Comparison of ENCODE assay signal across 31 cellular contexts in genomic region chr5:1347571-1347970, GRCh38. TPM values are rescaled to one million over a fixed set of nuclear protein-coding genes. Genes with fewer than 3 reads are reported as not detected.
DNase-seq lines count a peak whose midpoint lies in the region; ATAC-seq, FAIRE-seq and TF ChIP-seq lines count a peak whose summit lies in the region.
"Had no signal": no experiment of that assay in that cellular context is flagged by ENCODE, and none has a peak within 500 bp of the region (broad histone marks: within the 10 kb centered on the region; RNA-seq: fewer than 3 reads in every experiment).

No MANE protein-coding gene starts in this region.

- ATAC-seq in HepG2, result no peak
- ATAC-seq in right lobe of liver, result no peak
- no peak for ATAC-seq in gastrocnemius medialis
- ATAC-seq in HG02970 (IDR thresholded peaks at IDR 0.05; ENCODE audit: low FRiP score, unreplicated experiment), result no peak
- ATAC-seq: body of pancreas, T-helper 17 cell had no signal

- H3K79me2 ChIP-seq in HepG2 (ENCODE audit: insufficient read depth, low read length) (peaks cover 17% of the 10 kb centered on the region), H1 (ENCODE audit: control insufficient read depth in 1 of 2, insufficient read depth in 2 of 2, low read length in 2 of 2) (peaks cover 0 to 14% of the 10 kb centered on the region in 2 experiments; a peak in 2 of 4 replicates)

- H3K9me3 ChIP-seq in HepG2 (ENCODE audit: low read length) (no peaks in the 10 kb centered on the region), right lobe of liver (no peaks in the 10 kb centered on the region), H1 (ENCODE audit: insufficient read depth in 2 of 2, low read depth in 1 of 2, low read length in 1 of 2) (no peaks in the 10 kb centered on the region), gastrocnemius medialis (no peaks in the 10 kb centered on the region)
- H3K9me3 ChIP-seq: body of pancreas, SJSA1, uterus had no signal

- H2BK12ac ChIP-seq in H1 (ENCODE audit: low read depth, low read length), result 0 out of 2 replicates have a peak overlapping the region, but pooled peaks have one; percentile 27

- H3K4me2 ChIP-seq in HepG2 (ENCODE audit: low read depth, low read length), result no peak overlapping the region
- no peak overlapping the region for H3K4me2 ChIP-seq in H1 (ENCODE audit: insufficient read depth in 1 of 2, low read depth in 2 of 2, low read length in 2 of 2)
- H3K4me2 ChIP-seq: smooth muscle cell had no signal

- TF ChIP-seq CTCF in HepG2 (CRISPR knock-in tag; IDR thresholded peaks at IDR 0.05) (no peak), right lobe of liver (IDR thresholded peaks at IDR 0.05) (no peak), RWPE1 (conservative IDR thresholded peaks at IDR 0.05; ENCODE audit: low read depth) (no peak), H1 (IDR thresholded peaks at IDR 0.05; ENCODE audit: control extremely low read depth in 1 of 3, insufficient read depth in 1 of 3, low read depth in 1 of 3, low read length in 3 of 3) (no peak), type B pancreatic cell (conservative IDR thresholded peaks at IDR 0.05) (no peak), gastrocnemius medialis (IDR thresholded peaks at IDR 0.05 in 4 of 5, conservative IDR thresholded peaks at IDR 0.05 in 1 of 5) (no peak)

- H3K27me3 ChIP-seq in HepG2 (ENCODE audit: control insufficient read depth in 1 of 2, insufficient read depth in 2 of 2, low read length in 2 of 2) (peaks cover 0 to 4% of the 10 kb centered on the region in 2 experiments; a peak in 1 of 5 replicates), right lobe of liver (no peaks in the 10 kb centered on the region), H1 (replicated peaks in 1 of 4; ENCODE audit: control insufficient read depth in 3 of 4, extremely low read depth in 1 of 4, insufficient read depth in 3 of 4, low read length in 3 of 4) (no peaks in the 10 kb centered on the region), gastrocnemius medialis (no peaks in the 10 kb centered on the region)
- H3K27me3 ChIP-seq: body of pancreas, uterus had no signal

- H3K9ac ChIP-seq in HepG2 (ENCODE audit: insufficient read depth, low read depth, low read length), result no peak overlapping the region
- H3K9ac ChIP-seq in H1 (replicated peaks in 1 of 4; ENCODE audit: extremely low read depth in 1 of 4, low read depth in 3 of 4, low read length in 3 of 4), result no peak overlapping the region

- peak overlapping the region; percentile 39 for H3K27ac Mint-ChIP-seq in type B pancreatic cell
- H3K27ac Mint-ChIP-seq: activated T-helper 2 cell treated with anti-CD3 and anti-CD28 coated beads, Interferon-gamma antibody, Interleukin-2, Interleukin-4, amounts not matched to agents 10 μg/mL and 5 μg/mL and 100 μg/mL, durations not matched to agents 14 hours and 24 hours and 36 hours; T-helper 17 cell had no signal

- H3K27ac ChIP-seq in HepG2 (ENCODE audit: extremely low read length, insufficient read depth, low read length), result no peak overlapping the region
- no peak overlapping the region for H3K27ac ChIP-seq in right lobe of liver
- peak overlapping the region; percentile 13; the same call in 1 of the 2 replicates for H3K27ac ChIP-seq in RWPE1
- no peak overlapping the region for H3K27ac ChIP-seq in H1 (ENCODE audit: low read depth, low read length)
- H3K27ac ChIP-seq in gastrocnemius medialis, result no peak overlapping the region
- H3K27ac ChIP-seq: body of pancreas, SJSA1, uterus had no signal

- H2BK15ac ChIP-seq in H1 (ENCODE audit: low read length), result no peak overlapping the region

- DNase-seq in HepG2 (ENCODE audit: low spot score), result no peak
- no peak for DNase-seq in right lobe of liver
- no peak for DNase-seq in RWPE1 (ENCODE audit: low spot score)
- DNase-seq in H1 (ENCODE audit: low read depth in 1 of 2, low spot score in 2 of 2), result no peak
- DNase-seq in type B pancreatic cell (ENCODE audit: extremely low spot score, unreplicated experiment), result no peak
- DNase-seq in gastrocnemius medialis, result no peak
- DNase-seq in stimulated activated CD8-positive, alpha-beta memory T cell treated with anti-CD3 and anti-CD28 coated beads, Interleukin-4, amount 100 ng/mL, for 48 hours, result no peak
- DNase-seq: activated B cell treated with CpG ODN at 0.5 μM for 24 hours; activated CD4-positive, alpha-beta T cell treated with anti-CD3 and anti-CD28 coated beads, Interleukin-2, amount 50 U/mL, for 48 hours; activated CD8-positive, alpha-beta memory T cell treated with anti-CD3 and anti-CD28 coated beads, Interleukin-2, amount 50 U/mL, for 4 hours; body of pancreas; NCI-H446 treated with DMSO at 0.1 percent for 48 hours; occipital lobe; stimulated activated CD4-positive, alpha-beta T cell treated with anti-CD3 and anti-CD28 coated beads, Interleukin-4, amount 100 ng/mL, for 1 hour; stimulated activated naive CD4-positive, alpha-beta T cell; T-helper 17 cell; uterus had no signal

- TF ChIP-seq RAD21 in HepG2 (CRISPR knock-in tag; IDR thresholded peaks at IDR 0.05), result no peak
- no peak for TF ChIP-seq RAD21 in H1 (IDR thresholded peaks at IDR 0.05 in 1 of 2, conservative IDR thresholded peaks at IDR 0.05 in 1 of 2; ENCODE audit: low read depth in 2 of 2, low read length in 2 of 2)

- H4K8ac ChIP-seq in H1 (ENCODE audit: extremely low read depth, insufficient read depth, low read length), result no peak overlapping the region; the same call in 1 of the 2 replicates

- H2BK20ac ChIP-seq in H1 (ENCODE audit: low read length), result no peak overlapping the region

- TF ChIP-seq EP300 in HepG2 (IDR thresholded peaks at IDR 0.05; ENCODE audit: low read depth in 2 of 2, low read length in 2 of 2) (no peak), HepG2 (CRISPR knock-in tag; IDR thresholded peaks at IDR 0.05; ENCODE audit: borderline replicate concordance) (no peak), H1 (IDR thresholded peaks at IDR 0.05; ENCODE audit: borderline replicate concordance in 1 of 2, low read depth in 2 of 2, low read length in 2 of 2) (no peak)

- no peak overlapping the region for H2AK5ac ChIP-seq in H1 (ENCODE audit: low read depth, low read length)

- TF ChIP-seq POLR2A in HepG2 (IDR thresholded peaks at IDR 0.05; ENCODE audit: insufficient read depth in 1 of 2, low read depth in 2 of 2, low read length in 2 of 2) (no peak), right lobe of liver (IDR thresholded peaks at IDR 0.05) (no peak), H1 (IDR thresholded peaks at IDR 0.05; ENCODE audit: control extremely low read depth in 1 of 2, low read depth in 2 of 2, low read length in 2 of 2) (no peak), gastrocnemius medialis (IDR thresholded peaks at IDR 0.05) (no peak)

- no peak overlapping the region for H2BK120ac ChIP-seq in H1 (replicated peaks; ENCODE audit: low read depth, low read length)

- peaks cover 3% of the 10 kb centered on the region for H3K36me3 Mint-ChIP-seq in type B pancreatic cell

- H3K36me3 ChIP-seq in HepG2 (replicated peaks in 1 of 2; ENCODE audit: control insufficient read depth in 1 of 2, insufficient read depth in 2 of 2, low read length in 2 of 2), result peaks cover 3 to 4% of the 10 kb centered on the region in 2 experiments; a peak in 4 of 5 replicates
- peaks cover 0 to 5% (median 2%) of the 10 kb centered on the region in 4 donors for H3K36me3 ChIP-seq in right lobe of liver
- H3K36me3 ChIP-seq in H1 (ENCODE audit: control insufficient read depth in 2 of 4, insufficient read depth in 4 of 4, low read length in 3 of 4), result peaks cover 0 to 3% (median 2%) of the 10 kb centered on the region in 4 experiments; a peak in 4 of 8 replicates
- H3K36me3 ChIP-seq in gastrocnemius medialis, result peaks cover 0 to 8% of the 10 kb centered on the region in 2 donors
- H3K36me3 ChIP-seq: uterus had no signal

- no peak overlapping the region for H2AFZ ChIP-seq in HepG2 (ENCODE audit: low read length)
- H2AFZ ChIP-seq in H1 (ENCODE audit: low read length), result no peak overlapping the region

- H3K4me1 ChIP-seq in HepG2 (ENCODE audit: insufficient read depth, low read length) (peaks cover 24% of the 10 kb centered on the region), right lobe of liver (peaks cover 0 to 19% (median 2%) of the 10 kb centered on the region in 4 donors), H1 (replicated peaks in 1 of 4; ENCODE audit: control insufficient read depth in 3 of 4, insufficient read depth in 4 of 4, low read length in 3 of 4) (peaks cover 0 to 12% (median 2%) of the 10 kb centered on the region in 4 experiments; a peak in 4 of 7 replicates), gastrocnemius medialis (peaks cover 16 to 18% of the 10 kb centered on the region in 2 donors)

- intact Hi-C loops in HepG2 (cut with micrococcal nuclease; ENCODE audit: unreplicated experiment) (no loop called here), right lobe of liver (cut with DNase I) (no loop called here), gastrocnemius medialis (cut with DNase I; ENCODE audit: low total_unique reads) (loop anchor here (5.0 to 10.0 kb wide), 2 partner anchors 285 to 453 kb away; partner anchors contain the start of genes BRD9 and TRIP13)

- H2BK5ac ChIP-seq in H1 (ENCODE audit: low read depth, low read length), result no peak overlapping the region

- WGBS in HepG2 (ENCODE audit: low lambda C conversion rate), result 90% methylated on average over 9 of the region's 10 CpGs
- WGBS in right lobe of liver (ENCODE audit: insufficient coverage, low coverage, low lambda C conversion rate, missing lambda C conversion rate), result 50% methylated on average over 6 of the region's 10 CpGs
- 89% methylated on average over 8 of the region's 10 CpGs; no CpG with 5 or more reads in 1 of the 2 experiments for WGBS in H1 (ENCODE audit: extremely low coverage in 1 of 2, insufficient coverage in 1 of 2, insufficient read length in 1 of 2, insufficient replicate concordance in 2 of 2, low coverage in 1 of 2, low lambda C conversion rate in 2 of 2, missing lambda C conversion rate in 1 of 2), 2 experiments

- FAIRE-seq in HepG2 (lab: Jason Lieb, UNC) (no peak), H1 (lab: Jason Lieb, UNC) (no peak)
- FAIRE-seq: D721Med, GM12891, H54, RCC 7860 had no signal

- BruUV-seq in HepG2 (replicated peaks; lab: Mats Ljungman, UMichigan), result no TSS peak

- no peak overlapping the region for H3K14ac ChIP-seq in H1 (ENCODE audit: insufficient read length)

- peaks cover 5% of the 10 kb centered on the region for H3K27me3 Mint-ChIP-seq in type B pancreatic cell
- H3K27me3 Mint-ChIP-seq: activated B cell treated with CpG ODN at 0.5 μM for 24 hours had no signal

- H3K79me1 ChIP-seq in H1 (ENCODE audit: low read depth, low read length), result no peaks in the 10 kb centered on the region

- no peaks in the 10 kb centered on the region for H4K20me1 ChIP-seq in HepG2 (ENCODE audit: insufficient read depth, low read length)
- H4K20me1 ChIP-seq in H1 (replicated peaks in 1 of 2; ENCODE audit: control insufficient read depth in 1 of 2, insufficient read depth in 2 of 2, low read length in 2 of 2), result peaks cover 3 to 8% of the 10 kb centered on the region in 2 experiments

- peak overlapping the region; percentile 86 for H3K4me3 Mint-ChIP-seq in type B pancreatic cell
- H3K4me3 Mint-ChIP-seq: T-helper 17 cell had no signal

- H3K4me1 Mint-ChIP-seq in type B pancreatic cell (ENCODE audit: unreplicated experiment), result peaks cover 5% of the 10 kb centered on the region

- no peak overlapping the region for H4K91ac ChIP-seq in H1 (replicated peaks; ENCODE audit: insufficient read length, low read length)

- no peak overlapping the region for H3K18ac ChIP-seq in H1 (ENCODE audit: extremely low read depth, low read length)

- H3K56ac ChIP-seq in H1 (replicated peaks; ENCODE audit: insufficient read length, low read depth, low read length), result no peak overlapping the region

- peaks cover 5% of the 10 kb centered on the region; the same call in 1 of the 2 replicates for H3K23me2 ChIP-seq in H1 (ENCODE audit: low read depth, low read length)

- H3K9me3 Mint-ChIP-seq in type B pancreatic cell, result no peaks in the 10 kb centered on the region
- H3K9me3 Mint-ChIP-seq: activated B cell treated with CpG ODN at 0.5 μM for 24 hours; activated T-helper 2 cell treated with anti-CD3 and anti-CD28 coated beads, Interferon-gamma antibody, Interleukin-2, Interleukin-4, amounts not matched to agents 10 μg/mL and 5 μg/mL and 100 μg/mL, durations not matched to agents 14 hours and 24 hours and 36 hours had no signal

- H4K5ac ChIP-seq in H1 (ENCODE audit: insufficient read length, low read depth, low read length), result no peak overlapping the region

- H3K23ac ChIP-seq in H1 (ENCODE audit: insufficient read length), result no peak overlapping the region

- in situ Hi-C loops in HepG2 (cut with HindIII; ENCODE audit: extremely low pct_ligation_motif_present, low pct_unique_long_range_greater_than_20kb) (no loop called here), gastrocnemius medialis (cut with MboI; ENCODE audit: low sequenced_read_pairs in 4 of 4) (no loop called here)

- POLR2A ChIA-PET in HepG2 (lab: Yijun Ruan, JAX), result interaction anchor here (0.8 kb wide), 1 partner anchor 19 kb away, joined by 3 read pairs; no protein-coding TSS in a partner anchor
- POLR2A ChIA-PET in RWPE1 (lab: Yijun Ruan, JAX; ENCODE audit: low non-redundant PET), result no interaction called here
- POLR2A ChIA-PET in H1 (lab: Charles Lee; ENCODE audit: partially characterized antibody), result interaction anchor here (0.8 to 1.3 kb wide), 2 partner anchors 39 to 53 kb away, joined by 4 read pairs; no protein-coding TSS in a partner anchor

- H3K4me3 ChIP-seq in HepG2 (replicated peaks in 1 of 3; ENCODE audit: insufficient read depth in 1 of 3, low read depth in 2 of 3, low read length in 3 of 3) (no peak overlapping the region), right lobe of liver (no peak overlapping the region), H1 (ENCODE audit: extremely low read depth in 1 of 4, insufficient read depth in 2 of 4, low read depth in 3 of 4, low read length in 4 of 4) (no peak overlapping the region), gastrocnemius medialis (no peak overlapping the region)
- H3K4me3 ChIP-seq: body of pancreas, lung, SJSA1, smooth muscle cell, uterus had no signal

- CTCF ChIA-PET in HepG2 (lab: Yijun Ruan, JAX; ENCODE audit: low intra/inter-chr PET ratio, low total read pairs), result no interaction called here
- CTCF ChIA-PET in RWPE1 (lab: Yijun Ruan, JAX), result interaction anchor here (0.6 kb wide), 1 partner anchor 95 kb away, joined by 6 read pairs; no protein-coding TSS in a partner anchor
- CTCF ChIA-PET in H1 (lab: Charles Lee; ENCODE audit: partially characterized antibody), result interaction anchor here (0.9 to 3.6 kb wide), 2 partner anchors 33 to 133 kb away, joined by 3 to 14 read pairs; no protein-coding TSS in a partner anchor

- H3K4ac ChIP-seq in H1 (replicated peaks; ENCODE audit: insufficient read length, low read depth, low read length), result no peak overlapping the region

RNA-seq across cellular contexts. Expression of gene CLPTM1L, which starts 2.7 kb away (rescaled TPM):
- total RNA-seq in HepG2 (2016; rRNA removed; fragmentation: Illumina TruSeq; extraction: Trizol), result 65.4 and 124 TPM in 2 replicates
- total RNA-seq in HepG2 (2016; cell fraction: cytosol; rRNA removed; fragmentation: Illumina TruSeq; extraction: Trizol; ENCODE audit: low read depth), result 165 and 166 TPM in 2 replicates
- total RNA-seq in HepG2 (2016; cell fraction: insoluble cytoplasmic fraction; rRNA removed; fragmentation: Illumina TruSeq; extraction: Trizol), result 72.1 and 131 TPM in 2 replicates
- 271 and 285 TPM in 2 replicates for total RNA-seq in HepG2 (2016; cell fraction: membrane; rRNA removed; fragmentation: Illumina TruSeq; extraction: Trizol)
- total RNA-seq in HepG2 (2016; cell fraction: nucleus; rRNA removed; fragmentation: Illumina TruSeq; extraction: Trizol), result 76.4 and 77.0 TPM in 2 replicates
- polyA plus RNA-seq in HepG2 (2011; rRNA removed), result 80.3 and 99.3 TPM in 2 replicates
- polyA plus RNA-seq in HepG2 (2011; cell fraction: cytosol; rRNA removed), result 102 and 119 TPM in 2 replicates
- polyA plus RNA-seq in HepG2 (2011; cell fraction: nucleus; rRNA removed), result 99.8 and 103 TPM in 2 replicates
- polyA plus RNA-seq in HepG2 (2012), result 43.6 and 60.3 TPM in 2 replicates
- 124 and 168 TPM in 2 replicates for polyA plus RNA-seq in HepG2 (2016; cell fraction: cytosol; fragmentation: Illumina TruSeq; extraction: Trizol; ENCODE audit: low read depth)
- polyA plus RNA-seq in HepG2 (2016; cell fraction: insoluble cytoplasmic fraction; fragmentation: Illumina TruSeq; extraction: Trizol; ENCODE audit: low read depth), result 83.6 and 94.2 TPM in 2 replicates
- polyA plus RNA-seq in HepG2 (2016; cell fraction: membrane; fragmentation: Illumina TruSeq; extraction: Trizol; ENCODE audit: low read depth), result 184 and 217 TPM in 2 replicates
- polyA plus RNA-seq in HepG2 (2016; cell fraction: nucleus; fragmentation: Illumina TruSeq; extraction: Trizol; ENCODE audit: insufficient read depth, low read depth), result 147 and 155 TPM in 2 replicates
- polyA minus RNA-seq in HepG2 (2011; rRNA and poly(A)+ RNA removed; ENCODE audit: low replicate concordance), result 281 and 712 TPM in 2 replicates
- 45.2 and 56.5 TPM in 2 replicates for polyA minus RNA-seq in HepG2 (2011; cell fraction: cytosol; rRNA and poly(A)+ RNA removed)
- 37.0 and 46.2 TPM in 2 replicates for polyA minus RNA-seq in HepG2 (2011; cell fraction: nucleus; rRNA and poly(A)+ RNA removed)
- 100 to 1,000 TPM in 4 of 6 experiments, 10 to 100 TPM in 2; 63.8 to 155 (median 128) TPM for total RNA-seq in right lobe of liver
- total RNA-seq in H1 (2021; fragmentation: NEBNext Ultra II Directional; extraction: Animal tissue kit (Norgen Biotek cat#: 25700)), result 102 and 109 TPM in 2 replicates
- 119 and 122 TPM in 2 replicates for polyA plus RNA-seq in H1 (2011; rRNA removed)
- 110 TPM for polyA plus RNA-seq in H1 (2011; cell fraction: cytosol; rRNA removed)
- 138 TPM for polyA plus RNA-seq in H1 (2011; cell fraction: nucleus; rRNA removed)
- polyA plus RNA-seq in H1 (2012, experiment 1 of 2), result 78.3 to 114 TPM (median 89.5 TPM) in 4 replicates
- 134 TPM for polyA plus RNA-seq in H1 (2012, experiment 2 of 2)
- 79.2 TPM for polyA plus RNA-seq in H1 (2013, experiment 1 of 2)
- 82.6 TPM for polyA plus RNA-seq in H1 (2013, experiment 2 of 2)
- polyA minus RNA-seq in H1 (2011; rRNA and poly(A)+ RNA removed), result 97.1 and 170 TPM in 2 replicates
- polyA minus RNA-seq in H1 (2011; cell fraction: cytosol; rRNA and poly(A)+ RNA removed), result 66.9 TPM
- polyA minus RNA-seq in H1 (2011; cell fraction: nucleus; rRNA and poly(A)+ RNA removed), result 56.8 TPM
- 84.8 and 90.1 TPM in 2 replicates for total RNA-seq in type B pancreatic cell (ENCODE audit: low replicate concordance)
- total RNA-seq in gastrocnemius medialis, result 10 to 100 TPM; 29.4 to 41.0 (median 36.8) TPM

RNA-seq across cellular contexts. Expression of gene TERT, which starts 52.7 kb away (rescaled TPM):
- total RNA-seq in HepG2 (2016; rRNA removed; fragmentation: Illumina TruSeq; extraction: Trizol), result 1.2 and 5.9 TPM in 2 replicates
- 6.1 and 7.1 TPM in 2 replicates for total RNA-seq in HepG2 (2016; cell fraction: cytosol; rRNA removed; fragmentation: Illumina TruSeq; extraction: Trizol; ENCODE audit: low read depth)
- 1.7 and 5.8 TPM in 2 replicates for total RNA-seq in HepG2 (2016; cell fraction: insoluble cytoplasmic fraction; rRNA removed; fragmentation: Illumina TruSeq; extraction: Trizol)
- 3.3 and 3.7 TPM in 2 replicates for total RNA-seq in HepG2 (2016; cell fraction: membrane; rRNA removed; fragmentation: Illumina TruSeq; extraction: Trizol)
- total RNA-seq in HepG2 (2016; cell fraction: nucleus; rRNA removed; fragmentation: Illumina TruSeq; extraction: Trizol), result 7.1 and 8.7 TPM in 2 replicates
- polyA plus RNA-seq in HepG2 (2011; rRNA removed), result 3.5 and 4.3 TPM in 2 replicates
- 0.68 and 2.0 TPM in 2 replicates for polyA plus RNA-seq in HepG2 (2011; cell fraction: cytosol; rRNA removed)
- polyA plus RNA-seq in HepG2 (2011; cell fraction: nucleus; rRNA removed), result 28.2 and 42.3 TPM in 2 replicates
- polyA plus RNA-seq in HepG2 (2012), result 1.7 and 2.9 TPM in 2 replicates
- polyA plus RNA-seq in HepG2 (2016; cell fraction: cytosol; fragmentation: Illumina TruSeq; extraction: Trizol; ENCODE audit: low read depth), result 0.62 and 0.99 TPM in 2 replicates
- polyA plus RNA-seq in HepG2 (2016; cell fraction: insoluble cytoplasmic fraction; fragmentation: Illumina TruSeq; extraction: Trizol; ENCODE audit: low read depth), result 1.6 and 2.5 TPM in 2 replicates
- polyA plus RNA-seq in HepG2 (2016; cell fraction: membrane; fragmentation: Illumina TruSeq; extraction: Trizol; ENCODE audit: low read depth), result 1.4 and 1.5 TPM in 2 replicates
- polyA plus RNA-seq in HepG2 (2016; cell fraction: nucleus; fragmentation: Illumina TruSeq; extraction: Trizol; ENCODE audit: insufficient read depth, low read depth), result 24.5 and 26.8 TPM in 2 replicates
- 0.30 and 3.4 TPM in 2 replicates for polyA minus RNA-seq in HepG2 (2011; rRNA and poly(A)+ RNA removed; ENCODE audit: low replicate concordance)
- polyA minus RNA-seq in HepG2 (2011; cell fraction: cytosol; rRNA and poly(A)+ RNA removed), result 1.9 and 2.0 TPM in 2 replicates
- 4.0 and 6.4 TPM in 2 replicates for polyA minus RNA-seq in HepG2 (2011; cell fraction: nucleus; rRNA and poly(A)+ RNA removed)
- not detected for total RNA-seq in right lobe of liver
- 21.0 and 23.1 TPM in 2 replicates for total RNA-seq in H1 (2021; fragmentation: NEBNext Ultra II Directional; extraction: Animal tissue kit (Norgen Biotek cat#: 25700))
- polyA plus RNA-seq in H1 (2011; rRNA removed), result 13.1 and 23.0 TPM in 2 replicates
- polyA plus RNA-seq in H1 (2011; cell fraction: cytosol; rRNA removed), result 19.3 TPM
- polyA plus RNA-seq in H1 (2011; cell fraction: nucleus; rRNA removed), result 70.1 TPM
- polyA plus RNA-seq in H1 (2012, experiment 1 of 2), result 11.6 to 23.1 TPM (median 17.1 TPM) in 4 replicates
- polyA plus RNA-seq in H1 (2012, experiment 2 of 2), result 10.2 TPM
- polyA plus RNA-seq in H1 (2013, experiment 1 of 2), result 16.6 TPM
- polyA plus RNA-seq in H1 (2013, experiment 2 of 2), result 13.5 TPM
- polyA minus RNA-seq in H1 (2011; rRNA and poly(A)+ RNA removed), result 12.3 and 13.0 TPM in 2 replicates
- 20.2 TPM for polyA minus RNA-seq in H1 (2011; cell fraction: cytosol; rRNA and poly(A)+ RNA removed)
- polyA minus RNA-seq in H1 (2011; cell fraction: nucleus; rRNA and poly(A)+ RNA removed), result 38.0 TPM
- total RNA-seq in type B pancreatic cell (ENCODE audit: low replicate concordance), result 1.7 and 2.4 TPM in 2 replicates
- total RNA-seq in gastrocnemius medialis, result not detected
- total RNA-seq: body of pancreas, cerebellum, lung, mucosa of gallbladder, occipital lobe, renal cortical epithelial cell, smooth muscle cell, temporal lobe had no signal
- polyA plus RNA-seq: BJ, smooth muscle cell had no signal
